8 cellular contexts compared by ENCODE assay signal in the genomic region with DNA sequence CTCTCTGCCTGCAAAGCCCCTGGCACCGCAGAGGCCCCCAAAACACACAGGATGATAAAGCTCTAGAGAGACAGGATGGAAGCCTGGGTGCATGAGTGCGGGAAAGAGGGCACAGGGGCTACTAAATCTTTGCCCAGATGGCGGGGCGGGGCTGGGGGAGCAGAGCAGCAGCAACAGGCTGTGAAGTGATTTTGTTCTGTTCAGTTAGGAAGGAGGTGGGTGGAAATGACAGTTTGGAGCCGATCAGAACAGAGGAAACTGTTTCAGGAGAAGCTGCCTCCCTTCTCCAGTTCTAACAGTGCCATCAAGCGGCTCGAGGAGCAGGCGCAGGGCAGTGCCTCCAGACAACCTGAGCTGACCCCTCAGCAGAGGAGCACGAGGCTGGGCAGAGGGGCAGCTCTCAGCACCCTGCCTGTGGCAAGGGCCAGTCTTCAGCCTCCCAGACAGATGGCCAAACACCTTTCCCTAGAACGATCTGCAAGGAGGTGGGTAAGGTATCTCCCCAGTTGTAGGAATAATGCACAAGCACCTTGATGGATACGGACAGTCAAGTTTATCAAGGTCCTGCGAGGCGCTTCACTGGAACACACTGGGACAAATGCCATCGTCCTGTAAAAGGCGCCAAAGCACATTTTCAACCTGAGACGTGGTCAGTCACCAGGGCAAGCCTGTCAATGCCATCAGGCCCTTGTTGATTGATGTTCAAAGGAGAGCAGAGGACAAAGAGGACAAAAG. TPM values are rescaled to one million over a fixed set of nuclear protein-coding genes. Genes with fewer than 3 reads are reported as not detected.
DNase-seq lines count a peak whose midpoint lies in the region; ATAC-seq and TF ChIP-seq lines count a peak whose summit lies in the region.

No MANE protein-coding gene starts in this region.

- CTCF ChIA-PET in T-cell (lab: Charles Lee): interaction anchor here (0.5 to 2.0 kb wide), 18 partner anchors 11 to 626 kb away, joined by 3 to 10 read pairs (median 5); no protein-coding TSS in a partner anchor

- H3K36me3 Mint-ChIP-seq in T-cell: no peaks in the 10 kb centered on the region

- H3K4me1 Mint-ChIP-seq in T-cell: peaks cover 11 to 20% (median 13%) of the 10 kb centered on the region in 3 donors

- POLR2A ChIA-PET in T-cell (lab: Charles Lee): interaction anchor here (0.6 to 0.7 kb wide), 3 partner anchors 57 to 483 kb away, joined by 3 to 4 read pairs (median 3); no protein-coding TSS in a partner anchor

- H3K4me3 Mint-ChIP-seq in T-cell: peak overlapping the region in 2 of 3 donors; percentile 34 to 35

- no peaks in the 10 kb centered on the region for H3K27me3 Mint-ChIP-seq in T-cell

- intact Hi-C loops in left ventricle myocardium superior (cut with micrococcal nuclease): loop anchor here (5.0 kb wide), 2 partner anchors 471 to 586 kb away; a partner anchor contains a TSS

- H3K9me3 Mint-ChIP-seq in T-cell: no peaks in the 10 kb centered on the region

- peak; percentile 96 for TF ChIP-seq CTCF in GM10266 (IDR thresholded peaks at IDR 0.05; ENCODE audit: control insufficient read depth, insufficient read depth, low read depth, missing control alignments)

- DNase-seq in GM10266 (ENCODE audit: extremely low spot score) (peak; percentile 65), NCI-H1436 (lab: John Stamatoyannopoulos, UW) (peak; percentile 90), T-cell (peak; percentile 26 to 69 (median 52)), amygdala (lab: John Stamatoyannopoulos, UW) (peak in 54 of 56 donors; percentile 20 to 89 (median 70)), left ventricle myocardium superior (peak; percentile 87), retina (peak; percentile 89)

- H3K27ac Mint-ChIP-seq in T-cell: peak overlapping the region in 1 of 2 donors; percentile 56

- ATAC-seq in HG02678 (IDR thresholded peaks at IDR 0.05; ENCODE audit: unreplicated experiment): peak; percentile 68
- peak; percentile 85 to 97 (median 94) for ATAC-seq in T-cell (replicated peaks in 1 of 4)
- ATAC-seq in left ventricle myocardium superior: peak; percentile 95
- ATAC-seq in HG03025 (IDR thresholded peaks at IDR 0.05; ENCODE audit: low FRiP score, unreplicated experiment): no peak

RNA-seq across cellular contexts. Expression of a gene that starts 44.9 kb away (rescaled TPM):
- total RNA-seq in T-cell: 100 to 1,000 TPM in 4 of 5 donors, 10 to 100 TPM in 1; 81.7 to 115 (median 106) TPM
- total RNA-seq in left ventricle myocardium superior: 95.8 TPM
